In the genomic region with DNA sequence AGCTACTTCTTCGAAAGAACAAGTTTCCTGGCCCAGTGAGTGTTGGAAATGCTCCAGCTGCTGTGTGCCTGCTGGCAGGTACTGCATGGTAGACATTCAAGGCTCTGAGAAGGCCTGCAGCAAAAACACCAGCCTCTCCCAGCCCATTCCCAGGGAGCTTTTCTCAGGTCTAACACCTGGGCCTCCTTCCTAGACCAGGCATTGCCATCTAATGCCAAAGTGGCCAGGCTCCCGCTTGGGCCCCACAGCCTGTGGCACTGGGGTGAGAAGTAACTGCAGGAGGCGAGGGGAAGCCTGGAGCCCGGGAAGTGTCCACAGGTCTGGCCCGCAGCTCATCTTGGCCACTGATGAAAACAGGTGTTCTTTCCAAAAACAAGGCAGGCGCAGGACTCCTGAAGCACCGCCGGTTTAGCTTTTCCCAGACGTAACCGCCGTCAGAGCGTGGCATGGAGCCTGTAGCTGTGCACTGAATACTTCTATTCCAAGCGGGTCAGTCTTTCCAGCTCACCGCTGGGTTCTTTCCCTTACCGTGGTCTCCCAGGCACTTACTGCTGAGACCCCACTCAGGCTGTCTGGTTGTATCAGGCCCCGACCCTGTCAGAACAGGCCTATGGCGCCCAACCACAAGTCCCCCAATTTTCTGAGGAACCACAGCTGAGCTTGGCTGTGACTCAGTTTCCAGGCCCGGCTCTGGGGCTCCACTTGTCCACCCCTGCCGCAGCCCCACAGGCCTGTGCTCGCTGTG, we compare ENCODE assay signal across 10 cellular contexts. TPM values are rescaled to one million over a fixed set of nuclear protein-coding genes. Genes with fewer than 3 reads are reported as not detected.
A peak's percentile ranks its signal among the peaks of the same experiment; 100 is the strongest.
DNase-seq lines count a peak whose midpoint lies in the region; ATAC-seq and TF ChIP-seq lines count a peak whose summit lies in the region.
"Had no signal": no experiment of that assay in that cellular context is flagged by ENCODE, and none has a peak within 500 bp of the region (broad histone marks: within the 10 kb centered on the region; RNA-seq: fewer than 3 reads in every experiment).

No MANE protein-coding gene starts in this region.

- H3K9me3 ChIP-seq in A673 (ENCODE audit: low read depth, low read length, poor library complexity, severe bottlenecking) (no peaks in the 10 kb centered on the region), body of pancreas (no peaks in the 10 kb centered on the region)
- H3K9me3 ChIP-seq in naive thymus-derived CD4-positive, alpha-beta T cell (ENCODE audit: control insufficient read depth in 2 of 3, low read length in 3 of 3), result no peaks in the 10 kb centered on the region

- no TSS peak for BruUV-seq in A673 (replicated peaks; lab: Mats Ljungman, UMichigan)

- H3K36me3 ChIP-seq in A673 (ENCODE audit: insufficient read depth, low read length, poor library complexity, severe bottlenecking) (peaks cover 19% of the 10 kb centered on the region), body of pancreas (replicated peaks in 1 of 2; ENCODE audit: insufficient read depth in 1 of 2, low read depth in 2 of 2) (no peaks in the 10 kb centered on the region)
- H3K36me3 ChIP-seq in naive thymus-derived CD4-positive, alpha-beta T cell (ENCODE audit: control insufficient read depth in 2 of 3, insufficient read depth in 3 of 3, low read length in 3 of 3), result peaks cover 0 to 38% (median 0%) of the 10 kb centered on the region in 3 experiments

- peaks cover 14 to 30% (median 25%) of the 10 kb centered on the region in 7 donors for H3K4me1 Mint-ChIP-seq in naive thymus-derived CD4-positive, alpha-beta T cell

- H3K36me3 Mint-ChIP-seq in naive thymus-derived CD4-positive, alpha-beta T cell, result peaks cover 0 to 9% (median 0%) of the 10 kb centered on the region in 5 donors

- H3K27ac Mint-ChIP-seq in naive thymus-derived CD4-positive, alpha-beta T cell, result peak overlapping the region; percentile 43 to 87 (median 77)

- peaks cover 26% of the 10 kb centered on the region for H3K4me1 ChIP-seq in A673 (ENCODE audit: insufficient read depth, low read length, poor library complexity, severe bottlenecking)
- peaks cover 74% of the 10 kb centered on the region for H3K4me1 ChIP-seq in body of pancreas
- peaks cover 8 to 20% of the 10 kb centered on the region in 2 donors for H3K4me1 ChIP-seq in naive thymus-derived CD4-positive, alpha-beta T cell (ENCODE audit: control insufficient read depth in 2 of 2, insufficient read depth in 2 of 2, low read length in 2 of 2)

- no peak for TF ChIP-seq POLR2A in body of pancreas (IDR thresholded peaks at IDR 0.05)

- TF ChIP-seq CTCF in A673 (conservative IDR thresholded peaks at IDR 0.05; ENCODE audit: low read depth, low read length) (no peak), body of pancreas (IDR thresholded peaks at IDR 0.05) (peak in 2 of 7 experiments; percentile 8 to 19)

- H3K27ac ChIP-seq in A673 (ENCODE audit: low read depth, low read length, poor library complexity, severe bottlenecking) (peak overlapping the region; percentile 60), body of pancreas (peak overlapping the region; percentile 86 to 96 (median 96))
- H3K27ac ChIP-seq in naive thymus-derived CD4-positive, alpha-beta T cell (ENCODE audit: low read depth, low read length), result peak overlapping the region; percentile 88

- 42 to 48% methylated on average over 11 to 20 of the region's 20 CpGs for WGBS in body of pancreas, 2 donors

- H3K4me3 ChIP-seq in A673 (ENCODE audit: low read depth, low read length, poor library complexity, severe bottlenecking) (no peak overlapping the region), body of pancreas (no peak overlapping the region)
- no peak overlapping the region for H3K4me3 ChIP-seq in naive thymus-derived CD4-positive, alpha-beta T cell (ENCODE audit: low read length)

- ATAC-seq in body of pancreas (no peak), HG02870 (IDR thresholded peaks at IDR 0.05; ENCODE audit: unreplicated experiment) (no peak)
- no peak for ATAC-seq in naive thymus-derived CD4-positive, alpha-beta T cell

- peak overlapping the region in 8 of 10 donors; percentile 15 to 93 (median 44) for H3K4me3 Mint-ChIP-seq in naive thymus-derived CD4-positive, alpha-beta T cell

- no peaks in the 10 kb centered on the region for H3K9me3 Mint-ChIP-seq in naive thymus-derived CD4-positive, alpha-beta T cell

- no peaks in the 10 kb centered on the region for H3K27me3 Mint-ChIP-seq in naive thymus-derived CD4-positive, alpha-beta T cell

- POLR2A ChIA-PET in A673 (lab: Charles Lee; ENCODE audit: low non-redundant PET), result no interaction called here
- POLR2A ChIA-PET in naive thymus-derived CD4-positive, alpha-beta T cell (lab: Charles Lee), result interaction anchor here (0.7 to 1.1 kb wide), 4 partner anchors 8 to 416 kb away, joined by 3 read pairs; no protein-coding TSS in a partner anchor

- CTCF ChIA-PET in A673 (lab: Charles Lee), result no interaction called here
- CTCF ChIA-PET in naive thymus-derived CD4-positive, alpha-beta T cell (lab: Charles Lee), result no interaction called here

- no peak for DNase-seq in A673 (ENCODE audit: low spot score)
- DNase-seq in HuH-7 (ENCODE audit: low spot score), result peak; percentile 72
- DNase-seq in body of pancreas, result peak; percentile 74 to 84 (median 79)
- DNase-seq in naive thymus-derived CD4-positive, alpha-beta T cell, result no peak
- no peak for DNase-seq in cortex of kidney (lab: John Stamatoyannopoulos, UW)
- DNase-seq in activated gamma-delta T cell (lab: John Stamatoyannopoulos, UW), result no peak
- no peak for DNase-seq in NCI-H446 (lab: John Stamatoyannopoulos, UW)
- DNase-seq: GDM1, NCI-H2029 had no signal

- intact Hi-C loops in A673 (cut with micrococcal nuclease; ENCODE audit: unreplicated experiment), result loop anchor here (10.0 kb wide), 1 partner anchor 167 kb away; no protein-coding TSS in a partner anchor
- intact Hi-C loops in body of pancreas (cut with DNase I), result no loop called here
- intact Hi-C loops in naive thymus-derived CD4-positive, alpha-beta T cell (cut with micrococcal nuclease), result loop anchor here (1.0 to 10.0 kb wide), 4 partner anchors 82 to 237 kb away; a partner anchor contains a TSS

- H3K27me3 ChIP-seq in A673 (replicated peaks; ENCODE audit: insufficient read depth, low read depth, low read length, poor library complexity), result no peaks in the 10 kb centered on the region
- H3K27me3 ChIP-seq in body of pancreas, result no peaks in the 10 kb centered on the region
- H3K27me3 ChIP-seq in naive thymus-derived CD4-positive, alpha-beta T cell (ENCODE audit: control insufficient read depth in 2 of 2, insufficient read depth in 2 of 2, low read length in 2 of 2), result no peaks in the 10 kb centered on the region

RNA-seq across cellular contexts. Expression of a gene that starts 1.2 kb away (rescaled TPM):
- total RNA-seq in A673 (2021) (15.0 and 18.4 TPM in 2 replicates), body of pancreas (100 to 1,000 TPM; 488 to 798 TPM)
- total RNA-seq in naive thymus-derived CD4-positive, alpha-beta T cell, result 100 to 1,000 TPM; 164 to 381 (median 194) TPM
- 10 to 100 TPM; 27.3 to 39.0 TPM for polyA plus RNA-seq in naive thymus-derived CD4-positive, alpha-beta T cell

RNA-seq across cellular contexts. Expression of a gene that starts 7.2 kb away (rescaled TPM):
- total RNA-seq in A673 (2021) (220 and 234 TPM in 2 replicates), body of pancreas (100 to 1,000 TPM; 108 to 109 TPM)
- total RNA-seq in naive thymus-derived CD4-positive, alpha-beta T cell, result 100 to 1,000 TPM in 1 of 5 experiments, 10 to 100 TPM in 4; 67.1 to 126 (median 80.1) TPM
- 100 to 1,000 TPM; 172 to 197 TPM for polyA plus RNA-seq in naive thymus-derived CD4-positive, alpha-beta T cell

RNA-seq across cellular contexts. Expression of a gene that starts 27.5 kb away (rescaled TPM):
- total RNA-seq in A673 (2021), result not detected in 2 replicates
- 10 to 100 TPM; 15.2 to 18.4 TPM for total RNA-seq in body of pancreas
- 10 to 100 TPM in 1 of 5 experiments, 1 to 10 TPM in 1, under 1 TPM in 2, not detected in 1; 0.57 to 29.5 (median 1.9) TPM for total RNA-seq in naive thymus-derived CD4-positive, alpha-beta T cell
- under 1 TPM in 1 of 2 donors, not detected in 1; 0.05 TPM for polyA plus RNA-seq in naive thymus-derived CD4-positive, alpha-beta T cell

RNA-seq across cellular contexts. Expression of a gene that starts 33.8 kb away (rescaled TPM):
- total RNA-seq in A673 (2021) (1.4 and 2.4 TPM in 2 replicates), body of pancreas (10 to 100 TPM; 33.9 to 40.5 TPM)
- 10 to 100 TPM; 10.1 to 76.3 (median 21.1) TPM for total RNA-seq in naive thymus-derived CD4-positive, alpha-beta T cell
- 10 to 100 TPM in 1 of 2 donors, 1 to 10 TPM in 1; 4.3 to 12.7 TPM for polyA plus RNA-seq in naive thymus-derived CD4-positive, alpha-beta T cell

Comparison
In these comparisons a context has a peak if more than half of its experiments do, and no peak if none do; other contexts are left out.
1. DNase-seq: peak in HuH-7 (single experiment) and body of pancreas (4 of 4); none in A673 (single experiment), naive thymus-derived CD4-positive, alpha-beta T cell (0 of 9), cortex of kidney (single experiment), activated gamma-delta T cell (single experiment) and NCI-H446 (0 of 2).
2. Peak in every context shown above with its lines, with median percentiles within 50 percentile points of each other: H3K27ac ChIP-seq.